1 cellular context compared by ENCODE assay signal in the genomic region with DNA sequence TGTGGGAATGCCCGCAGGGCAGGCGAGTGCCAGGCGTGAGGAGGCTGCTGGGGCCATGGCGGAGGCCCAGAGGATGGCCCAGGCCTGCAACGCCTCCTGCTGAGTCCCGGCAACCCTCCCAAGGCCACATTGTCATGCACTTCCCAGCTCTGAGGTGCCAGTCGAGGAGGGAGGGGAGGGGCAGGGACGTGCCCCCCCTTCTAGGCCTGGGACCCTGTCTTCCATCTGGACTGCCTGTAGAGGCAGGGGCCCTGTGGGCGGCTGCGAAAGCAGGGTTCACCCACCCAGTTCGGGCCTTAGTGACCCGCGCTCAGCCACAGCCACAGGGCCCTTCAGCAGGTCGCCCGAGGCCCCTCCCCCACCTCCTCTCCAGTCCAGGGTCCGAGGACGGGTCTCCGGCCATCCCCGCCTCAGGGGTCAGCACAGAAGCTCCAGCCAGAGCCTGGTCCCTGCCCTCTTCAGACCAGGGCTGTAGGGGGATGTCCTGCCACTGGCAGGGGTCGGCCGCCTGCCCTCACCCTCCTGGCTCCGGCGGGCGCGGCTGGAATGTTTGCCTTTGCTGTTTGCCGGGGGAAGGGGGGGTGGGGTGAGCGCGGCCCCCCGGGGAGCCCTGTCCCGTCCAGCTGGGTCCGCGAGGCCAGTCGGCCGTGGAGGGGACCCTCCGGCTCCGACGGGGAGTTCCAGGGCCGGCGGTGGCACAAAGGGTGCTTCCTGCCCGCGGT.
TF ChIP-seq lines count a peak whose summit lies in the region.

No MANE protein-coding gene starts in this region.

TF ChIP-seq in HCT116, 20 proteins besides CTCF, POLR2A, EP300 and RAD21:
- no peak for TF ChIP-seq YY1 (IDR thresholded peaks at IDR 0.05; ENCODE audit: extremely low read depth, insufficient replicate concordance, low read depth, low read length)
- peak; percentile 74 for TF ChIP-seq ZFX (IDR thresholded peaks at IDR 0.05)
- TF ChIP-seq, protein P1, sequence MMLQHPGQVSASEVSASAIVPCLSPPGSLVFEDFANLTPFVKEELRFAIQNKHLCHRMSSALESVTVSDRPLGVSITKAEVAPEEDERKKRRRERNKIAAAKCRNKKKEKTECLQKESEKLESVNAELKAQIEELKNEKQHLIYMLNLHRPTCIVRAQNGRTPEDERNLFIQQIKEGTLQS (IDR thresholded peaks at IDR 0.05), result no peak
- TF ChIP-seq SIN3A (IDR thresholded peaks at IDR 0.05; ENCODE audit: low read depth), result no peak
- no peak for TF ChIP-seq EZH2 (IDR thresholded peaks at IDR 0.05)
- no peak for TF ChIP-seq POLR2AphosphoS5 (IDR thresholded peaks at IDR 0.05; ENCODE audit: low read depth, low read length)
- TF ChIP-seq CBX3 (IDR thresholded peaks at IDR 0.05; ENCODE audit: low read depth), result no peak
- TF ChIP-seq SRF (IDR thresholded peaks at IDR 0.05; ENCODE audit: low read depth), result no peak
- TF ChIP-seq, protein P2, sequence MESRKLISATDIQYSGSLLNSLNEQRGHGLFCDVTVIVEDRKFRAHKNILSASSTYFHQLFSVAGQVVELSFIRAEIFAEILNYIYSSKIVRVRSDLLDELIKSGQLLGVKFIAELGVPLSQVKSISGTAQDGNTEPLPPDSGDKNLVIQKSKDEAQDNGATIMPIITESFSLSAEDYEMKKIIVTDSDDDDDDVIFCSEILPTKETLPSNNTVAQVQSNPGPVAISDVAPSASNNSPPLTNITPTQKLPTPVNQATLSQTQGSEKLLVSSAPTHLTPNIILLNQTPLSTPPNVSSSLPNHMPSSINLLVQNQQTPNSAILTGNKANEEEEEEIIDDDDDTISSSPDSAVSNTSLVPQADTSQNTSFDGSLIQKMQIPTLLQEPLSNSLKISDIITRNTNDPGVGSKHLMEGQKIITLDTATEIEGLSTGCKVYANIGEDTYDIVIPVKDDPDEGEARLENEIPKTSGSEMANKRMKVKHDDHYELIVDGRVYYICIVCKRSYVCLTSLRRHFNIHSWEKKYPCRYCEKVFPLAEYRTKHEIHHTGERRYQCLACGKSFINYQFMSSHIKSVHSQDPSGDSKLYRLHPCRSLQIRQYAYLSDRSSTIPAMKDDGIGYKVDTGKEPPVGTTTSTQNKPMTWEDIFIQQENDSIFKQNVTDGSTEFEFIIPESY (IDR thresholded peaks at IDR 0.05; ENCODE audit: extremely low read depth, insufficient replicate concordance, low read length), result no peak
